ENCODE assay signal across 19 cellular contexts in the genomic region with DNA sequence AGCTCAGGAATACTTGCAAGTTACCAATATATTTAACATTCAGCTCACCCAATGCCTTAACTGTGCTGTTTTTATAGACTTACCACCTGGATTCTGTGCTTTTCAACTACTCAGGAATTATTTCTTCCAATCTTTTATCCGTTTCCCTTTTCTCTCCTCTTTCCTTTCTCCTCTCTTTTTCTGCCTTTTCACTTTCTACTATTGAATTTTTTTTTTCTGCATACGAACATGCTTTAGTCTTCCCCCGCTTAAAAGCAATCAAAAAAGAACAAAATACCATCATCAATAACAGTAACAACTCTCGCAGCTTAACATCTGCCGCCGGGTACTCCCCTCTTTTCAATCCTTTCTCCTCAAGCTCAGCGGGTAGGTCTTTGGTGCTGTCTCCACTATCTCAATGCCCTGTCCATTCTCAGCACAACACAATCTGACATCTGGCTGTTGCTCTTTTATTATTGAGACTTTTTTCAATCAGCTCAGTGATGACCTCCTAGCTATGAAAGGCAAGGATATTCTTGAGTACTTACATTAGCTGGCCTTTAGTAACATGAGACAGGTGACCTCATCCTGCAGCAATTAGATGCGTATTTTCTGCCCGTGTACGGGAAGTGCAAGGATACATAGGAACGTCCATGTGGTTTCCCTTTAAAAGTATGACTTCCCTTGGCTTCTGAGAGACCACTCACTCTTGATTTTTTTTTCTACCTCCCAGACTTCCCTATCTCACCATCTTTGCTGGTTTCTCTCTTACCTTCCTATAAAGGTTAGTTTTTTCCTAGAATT. TPM values are rescaled to one million over a fixed set of nuclear protein-coding genes. Genes with fewer than 3 reads are reported as not detected.
DNase-seq lines count a peak whose midpoint lies in the region; ATAC-seq and TF ChIP-seq lines count a peak whose summit lies in the region.
"Had no signal": no experiment of that assay in that cellular context is flagged by ENCODE, and none has a peak within 500 bp of the region (broad histone marks: within the 10 kb centered on the region; RNA-seq: fewer than 3 reads in every experiment).

No MANE protein-coding gene starts in this region.

- DNase-seq in COLO668 (lab: John Stamatoyannopoulos, UW; ENCODE audit: unreplicated experiment) (peak; percentile 71), NCI-H146 (lab: John Stamatoyannopoulos, UW) (peak; percentile 78), SJCRH30 (peak; percentile 19 to 54), glutamatergic neuron (no peak), Karpas-422 (no peak), heart left ventricle (no peak)
- no peak for DNase-seq in activated naive CD4-positive, alpha-beta T cell treated with anti-CD3 and anti-CD28 coated beads for 36 hours
- DNase-seq: activated CD4-positive, alpha-beta T cell treated with anti-CD3 and anti-CD28 coated beads, Interleukin-2, amount 50 U/mL, for 1 hour; activated T-cell treated with anti-CD3 and anti-CD28 coated beads, Interleukin-2, amount 50 U/mL, for 72 hours; amygdala; COR-L47; dorsolateral prefrontal cortex; foreskin melanocyte; mesenchymal stem cell; NCI-H526 treated with DMSO at 0.1 percent for 48 hours had no signal

- intact Hi-C loops in activated naive CD4-positive, alpha-beta T cell treated with anti-CD3 and anti-CD28 coated beads for 36 hours (cut with micrococcal nuclease): no loop called here
- intact Hi-C loops in heart left ventricle (cut with DNase I): no loop called here

- no peak overlapping the region for H3K4me3 ChIP-seq in SJCRH30
- H3K4me3 ChIP-seq in Karpas-422 (ENCODE audit: low read length): no peak overlapping the region
- no peak overlapping the region for H3K4me3 ChIP-seq in heart left ventricle
- H3K4me3 ChIP-seq: A549, dorsolateral prefrontal cortex, HAP-1, skin epidermis had no signal

- 0 out of 2 replicates have a peak, but pooled peaks cover 3% of the 10 kb centered on the region for H3K27me3 ChIP-seq in SJCRH30
- H3K27me3 ChIP-seq in Karpas-422 (ENCODE audit: low read length): no peaks in the 10 kb centered on the region
- H3K27me3 ChIP-seq in heart left ventricle: no peaks in the 10 kb centered on the region
- H3K27me3 ChIP-seq: dorsolateral prefrontal cortex had no signal

- peaks cover 6% of the 10 kb centered on the region for H3K4me1 ChIP-seq in SJCRH30
- H3K4me1 ChIP-seq in Karpas-422 (ENCODE audit: low read length): no peaks in the 10 kb centered on the region
- H3K4me1 ChIP-seq in heart left ventricle: peaks cover 0 to 12% (median 0%) of the 10 kb centered on the region in 12 donors
- H3K4me1 ChIP-seq: HAP-1 had no signal

- no peak overlapping the region for H3K9ac ChIP-seq in Karpas-422 (ENCODE audit: low read length)

- TF ChIP-seq CTCF in glutamatergic neuron (IDR thresholded peaks at IDR 0.05; ENCODE audit: partially characterized antibody, unreplicated experiment): no peak
- TF ChIP-seq CTCF in heart left ventricle (IDR thresholded peaks at IDR 0.05): no peak

- no peaks in the 10 kb centered on the region for H3K36me3 Mint-ChIP-seq in glutamatergic neuron (ENCODE audit: unreplicated experiment)
- H3K36me3 Mint-ChIP-seq in activated naive CD4-positive, alpha-beta T cell treated with anti-CD3 and anti-CD28 coated beads for 36 hours (ENCODE audit: low read depth): no peaks in the 10 kb centered on the region

- H3K9me3 ChIP-seq in SJCRH30 (replicated peaks) (no peaks in the 10 kb centered on the region), Karpas-422 (ENCODE audit: low read length) (no peaks in the 10 kb centered on the region), heart left ventricle (no peaks in the 10 kb centered on the region)
- H3K9me3 ChIP-seq: A549, HAP-1 had no signal

- no peak overlapping the region for H2AFZ ChIP-seq in Karpas-422 (ENCODE audit: low read length)

- H3K27ac ChIP-seq in SJCRH30: no peak overlapping the region
- H3K27ac ChIP-seq in Karpas-422 (ENCODE audit: low read length): no peak overlapping the region
- no peak overlapping the region for H3K27ac ChIP-seq in heart left ventricle
- H3K27ac ChIP-seq: A549, dorsolateral prefrontal cortex, skin epidermis had no signal

- no peaks in the 10 kb centered on the region for H3K79me2 ChIP-seq in Karpas-422 (ENCODE audit: low read length)

- H3K9me3 Mint-ChIP-seq in glutamatergic neuron (ENCODE audit: unreplicated experiment): no peaks in the 10 kb centered on the region
- H3K9me3 Mint-ChIP-seq in activated naive CD4-positive, alpha-beta T cell treated with anti-CD3 and anti-CD28 coated beads for 36 hours: no peaks in the 10 kb centered on the region
- H3K9me3 Mint-ChIP-seq: activated T-cell treated with anti-CD3 and anti-CD28 coated beads, Interleukin-2, amount 50 U/mL, for 72 hours had no signal

- no peaks in the 10 kb centered on the region for H4K20me1 ChIP-seq in Karpas-422 (ENCODE audit: insufficient read depth, low read depth, low read length)

- peak overlapping the region; percentile 16 for H3K27ac Mint-ChIP-seq in glutamatergic neuron (ENCODE audit: unreplicated experiment)
- H3K27ac Mint-ChIP-seq in activated naive CD4-positive, alpha-beta T cell treated with anti-CD3 and anti-CD28 coated beads for 36 hours: no peak overlapping the region
- H3K27ac Mint-ChIP-seq: activated T-cell treated with anti-CD3 and anti-CD28 coated beads, Interleukin-2, amount 50 U/mL, for 72 hours had no signal

- WGBS in heart left ventricle, 4 donors: 77 to 82% (median 78%) methylated on average over 11 of the region's 11 CpGs

- H3K4me2 ChIP-seq in Karpas-422 (ENCODE audit: low read depth, low read length, poor library complexity, severe bottlenecking): no peak overlapping the region
- H3K4me2 ChIP-seq: A549 had no signal

- no peak for ATAC-seq in HG03520 (IDR thresholded peaks at IDR 0.05; ENCODE audit: unreplicated experiment)
- ATAC-seq in heart left ventricle: no peak
- ATAC-seq: A549; activated T-cell treated with anti-CD3 and anti-CD28 coated beads, Interleukin-2, amount 50 U/mL, for 72 hours had no signal

- H3K4me1 Mint-ChIP-seq in glutamatergic neuron (ENCODE audit: low read depth, unreplicated experiment): peaks cover 6% of the 10 kb centered on the region
- H3K4me1 Mint-ChIP-seq in activated naive CD4-positive, alpha-beta T cell treated with anti-CD3 and anti-CD28 coated beads for 36 hours (ENCODE audit: low read depth): peaks cover 10% of the 10 kb centered on the region

- H3K9me2 ChIP-seq in Karpas-422 (replicated peaks; ENCODE audit: insufficient read depth, low read length): no peaks in the 10 kb centered on the region

- H3K36me3 ChIP-seq in SJCRH30 (no peaks in the 10 kb centered on the region), Karpas-422 (ENCODE audit: insufficient read depth, low read length) (no peaks in the 10 kb centered on the region), heart left ventricle (no peaks in the 10 kb centered on the region)
- H3K36me3 ChIP-seq: HAP-1 had no signal

- CTCF ChIA-PET in activated naive CD4-positive, alpha-beta T cell treated with anti-CD3 and anti-CD28 coated beads for 36 hours (lab: Charles Lee): no interaction called here

- TF ChIP-seq POLR2A in heart left ventricle (IDR thresholded peaks at IDR 0.05): no peak

- no peaks in the 10 kb centered on the region for H3K27me3 Mint-ChIP-seq in glutamatergic neuron (ENCODE audit: unreplicated experiment)
- H3K27me3 Mint-ChIP-seq in activated naive CD4-positive, alpha-beta T cell treated with anti-CD3 and anti-CD28 coated beads for 36 hours (ENCODE audit: low read depth): peaks cover 5% of the 10 kb centered on the region

- H3K4me3 Mint-ChIP-seq in glutamatergic neuron (ENCODE audit: unreplicated experiment): no peak overlapping the region
- no peak overlapping the region for H3K4me3 Mint-ChIP-seq in activated naive CD4-positive, alpha-beta T cell treated with anti-CD3 and anti-CD28 coated beads for 36 hours
- H3K4me3 Mint-ChIP-seq: activated T-cell treated with anti-CD3 and anti-CD28 coated beads, Interleukin-2, amount 50 U/mL, for 72 hours had no signal

RNA-seq across cellular contexts. Expression of gene SIPA1L2, which starts 40.2 kb away (rescaled TPM):
- 2.0 and 2.3 TPM in 2 replicates for total RNA-seq in SJCRH30 (2014; rRNA removed; shearing (Covaris generic))
- total RNA-seq in glutamatergic neuron (ENCODE audit: unreplicated experiment): 177 TPM
- 1 to 10 TPM; 2.1 to 2.6 TPM for total RNA-seq in activated naive CD4-positive, alpha-beta T cell treated with anti-CD3 and anti-CD28 coated beads for 36 hours
- 0.04 TPM in 1 of 2 replicates, not detected in the other for total RNA-seq in Karpas-422 (2014; rRNA removed; shearing (Covaris generic); ENCODE audit: low replicate concordance)
- total RNA-seq in heart left ventricle: 100 to 1,000 TPM in 5 of 9 donors, 10 to 100 TPM in 4; 70.8 to 148 (median 102) TPM
- 100 to 1,000 TPM in 1 of 2 donors, 10 to 100 TPM in 1; 18.1 to 103 TPM for polyA plus RNA-seq in heart left ventricle

Comparison
In these comparisons a context has a peak if more than half of its experiments do, and no peak if none do; other contexts are left out.
1. DNase-seq: peak in COLO668 (single experiment), NCI-H146 (single experiment) and SJCRH30 (2 of 2); none in glutamatergic neuron (single experiment), activated naive CD4-positive, alpha-beta T cell treated with anti-CD3 and anti-CD28 coated beads for 36 hours (single experiment), Karpas-422 (single experiment) and heart left ventricle (0 of 5).
2. RNA of gene SIPA1L2, which starts 40.2 kb away (total RNA-seq): 177 TPM in glutamatergic neuron (single experiment) and 70.8 to 148 TPM in heart left ventricle; 2.1 to 2.6 TPM in activated naive CD4-positive, alpha-beta T cell treated with anti-CD3 and anti-CD28 coated beads for 36 hours, 2.0 to 2.3 TPM in SJCRH30 and 0.04 TPM in Karpas-422; every median in the first group is over 10 times any median in the second.